ENCODE assay signal across 19 cellular contexts in the genomic region with DNA sequence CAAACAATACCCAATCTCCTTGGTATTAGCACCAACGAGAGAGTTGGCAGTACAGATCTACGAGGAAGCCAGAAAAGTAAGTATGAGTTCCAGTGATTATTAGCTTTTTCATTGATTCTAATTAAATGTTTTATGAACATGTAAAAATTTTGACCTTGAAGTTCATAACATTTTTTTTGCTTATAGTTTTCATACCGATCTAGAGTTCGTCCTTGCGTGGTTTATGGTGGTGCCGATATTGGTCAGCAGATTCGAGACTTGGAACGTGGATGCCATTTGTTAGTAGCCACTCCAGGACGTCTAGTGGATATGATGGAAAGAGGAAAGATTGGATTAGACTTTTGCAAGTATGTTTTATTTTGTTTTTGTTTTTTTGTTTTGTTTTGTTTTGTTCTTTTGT.
"Had no signal": no experiment of that assay in that cellular context is flagged by ENCODE, and none has a peak within 500 bp of the region (broad histone marks: within the 10 kb centered on the region; RNA-seq: fewer than 3 reads in every experiment).

No MANE protein-coding gene starts in this region.

- H3K27me3 Mint-ChIP-seq: activated B cell treated with CpG ODN at 0.5 μM for 24 hours; activated CD4-positive, alpha-beta T cell treated with anti-CD3 and anti-CD28 coated beads for 36 hours; activated naive CD8-positive, alpha-beta T cell; naive thymus-derived CD4-positive, alpha-beta T cell had no signal

- ATAC-seq: activated CD4-positive, alpha-beta T cell treated with anti-CD3 and anti-CD28 coated beads for 36 hours; esophagus mucosa; left lung; naive thymus-derived CD4-positive, alpha-beta T cell had no signal

- DNase-seq: activated B cell treated with CpG ODN at 0.5 μM for 24 hours; activated CD4-positive, alpha-beta T cell treated with anti-CD3 and anti-CD28 coated beads for 36 hours; activated CD4-positive, alpha-beta T cell treated with anti-CD3 and anti-CD28 coated beads, Interleukin-2, amount 50 U/mL, for 48 hours; activated effector memory CD4-positive, alpha-beta T cell treated with anti-CD3 and anti-CD28 coated beads, Interleukin-2, amount 50 U/mL, for 16 hours; adrenal gland; brain microvascular endothelial cell; caudate nucleus; effector memory CD4-positive, alpha-beta T cell; foreskin melanocyte; glutamatergic neuron; kidney glomerular epithelial cell; left lung; naive thymus-derived CD4-positive, alpha-beta T cell; sigmoid colon; stimulated activated CD4-positive, alpha-beta T cell treated with anti-CD3 and anti-CD28 coated beads, Interleukin-4, amount 100 ng/mL, for 1 hour; stomach had no signal

- H3K4me3 Mint-ChIP-seq: activated B cell treated with CpG ODN at 0.5 μM for 24 hours; activated CD4-positive, alpha-beta T cell treated with anti-CD3 and anti-CD28 coated beads for 36 hours; activated naive CD8-positive, alpha-beta T cell; naive thymus-derived CD4-positive, alpha-beta T cell; T-helper 1 cell treated with Interleukin-12 subunit alpha and Interleukin-12 subunit beta and Interleukin-4 antibody, amounts not matched to agents 30 μg/mL and 1 μg/mL, for 36 hours had no signal

- H3K27ac Mint-ChIP-seq: activated B cell treated with CpG ODN at 0.5 μM for 24 hours; activated CD4-positive, alpha-beta T cell treated with anti-CD3 and anti-CD28 coated beads for 36 hours; activated naive CD8-positive, alpha-beta T cell; T-helper 1 cell treated with Interleukin-12 subunit alpha and Interleukin-12 subunit beta and Interleukin-4 antibody, amounts not matched to agents 30 μg/mL and 1 μg/mL, for 36 hours had no signal

- H3K9me3 Mint-ChIP-seq: activated B cell treated with CpG ODN at 0.5 μM for 24 hours; T-helper 1 cell treated with Interleukin-12 subunit alpha and Interleukin-12 subunit beta and Interleukin-4 antibody, amounts not matched to agents 30 μg/mL and 1 μg/mL, for 36 hours had no signal
